In genomic region chr12:50711018-50711527, GRCh38 we compare ENCODE assay signal across 30 cellular contexts.
"Had no signal": no experiment of that assay in that cellular context is flagged by ENCODE, and none has a peak within 500 bp of the region (broad histone marks: within the 10 kb centered on the region; RNA-seq: fewer than 3 reads in every experiment).

No MANE protein-coding gene starts in this region.

- FAIRE-seq: frontal cortex, TTC549 had no signal

- H3K4me3 ChIP-seq: adrenal gland, breast epithelium, cardiac muscle cell, coronary artery, dorsolateral prefrontal cortex had no signal

- ATAC-seq: activated CD4-positive, CD25-positive, alpha-beta regulatory T cell treated with anti-CD3 and anti-CD28 coated beads, Interleukin-2, amount 50 U/mL, for 24 hours; activated CD8-positive, alpha-beta memory T cell treated with anti-CD3 and anti-CD28 coated beads, Interleukin-2, amount 10 ng/mL, durations not matched to agents 7 days and 5 days; activated CD8-positive, alpha-beta T cell treated with anti-CD3 and anti-CD28 coated beads, Interleukin-2, amount 10 ng/mL, durations not matched to agents 7 days and 5 days; activated naive CD8-positive, alpha-beta T cell treated with anti-CD3 and anti-CD28 coated beads, Interleukin-2, amount 50 U/mL, for 24 hours; esophagus mucosa had no signal

- H3K9me3 ChIP-seq: adrenal gland, breast epithelium had no signal

- H3K4me1 ChIP-seq: adrenal gland had no signal

- DNase-seq: activated B cell treated with CpG ODN at 0.5 μM for 24 hours; activated CD4-positive, alpha-beta memory T cell treated with anti-CD3 and anti-CD28 coated beads for 36 hours; activated CD4-positive, alpha-beta T cell treated with anti-CD3 and anti-CD28 coated beads, Interleukin-2, amount 10 ng/mL, durations not matched to agents 24 days and 14 days; activated CD8-positive, alpha-beta memory T cell treated with anti-CD3 and anti-CD28 coated beads, Interleukin-2, amount 10 ng/mL, durations not matched to agents 7 days and 5 days; activated CD8-positive, alpha-beta memory T cell treated with anti-CD3 and anti-CD28 coated beads, Interleukin-2, amount 50 U/mL, for 4 hours; activated CD8-positive, alpha-beta T cell treated with anti-CD3 and anti-CD28 coated beads, Interleukin-2, amount 10 ng/mL, durations not matched to agents 7 days and 5 days; activated effector memory CD4-positive, alpha-beta T cell treated with anti-CD3 and anti-CD28 coated beads, Interleukin-2, amount 50 U/mL, for 16 hours; activated naive CD4-positive, alpha-beta T cell treated with anti-CD3 and anti-CD28 coated beads for 36 hours; activated naive CD8-positive, alpha-beta T cell treated with anti-CD3 and anti-CD28 coated beads for 36 hours; activated naive CD8-positive, alpha-beta T cell treated with anti-CD3 and anti-CD28 coated beads, Interleukin-2, amount 50 U/mL, for 24 hours; activated T-cell treated with anti-CD3 and anti-CD28 coated beads, Interleukin-2, amount 50 U/mL, for 1 hour; activated T-cell treated with anti-CD3 and anti-CD28 coated beads, Interleukin-2, amount 50 U/mL, for 48 hours; adrenal gland; amygdala; aorta; dorsolateral prefrontal cortex; effector memory CD4-positive, alpha-beta T cell; endodermal cell; foreskin fibroblast; head of caudate nucleus; T-helper 1 cell; T-helper 2 cell; WERI-Rb-1 had no signal

- H3K27ac ChIP-seq: adrenal gland, breast epithelium, cardiac muscle cell, coronary artery, WERI-Rb-1 had no signal

- H3K27me3 ChIP-seq: adrenal gland, breast epithelium, cardiac muscle cell, dorsolateral prefrontal cortex had no signal
